ENCODE assay signal across 1 cellular context in the genomic region with DNA sequence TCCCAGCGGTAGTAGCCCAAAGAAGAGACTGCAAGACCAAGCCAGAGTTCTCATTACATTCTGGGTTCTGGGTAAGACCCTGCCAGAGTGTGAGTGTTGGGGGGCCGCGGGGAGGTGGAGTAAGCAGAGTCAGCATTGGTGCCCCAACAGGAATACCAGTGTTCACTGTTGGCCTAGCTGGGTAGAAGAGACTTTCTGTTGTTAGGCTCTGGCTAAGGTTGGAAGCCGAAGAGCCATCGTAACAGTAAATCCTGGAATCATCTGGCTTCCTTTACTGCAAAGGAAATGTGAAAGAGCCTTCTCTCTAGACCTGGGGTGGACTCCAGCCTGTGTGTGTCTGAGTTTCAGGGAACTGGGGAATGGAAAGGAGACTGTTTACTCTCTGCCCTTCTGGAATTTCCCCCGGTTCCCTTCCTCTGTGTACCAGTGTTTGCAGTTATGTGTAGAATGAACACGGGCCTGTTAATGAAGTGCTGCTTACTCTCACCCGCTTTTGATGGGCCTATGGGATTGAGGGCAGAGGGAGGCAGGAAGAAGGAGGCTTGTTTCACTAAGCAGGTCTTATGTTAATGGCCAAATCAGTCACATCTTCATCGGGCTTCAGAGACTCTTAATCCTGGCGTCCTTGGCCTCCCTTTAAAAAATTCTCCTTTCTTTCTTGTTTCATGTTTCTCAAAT.
TF ChIP-seq lines count a peak whose summit lies in the region.

No MANE protein-coding gene starts in this region.

TF ChIP-seq in HepG2, 621 proteins besides CTCF, POLR2A, EP300 and RAD21 (continued from another document and continues in another):
- TF ChIP-seq, protein P1, sequence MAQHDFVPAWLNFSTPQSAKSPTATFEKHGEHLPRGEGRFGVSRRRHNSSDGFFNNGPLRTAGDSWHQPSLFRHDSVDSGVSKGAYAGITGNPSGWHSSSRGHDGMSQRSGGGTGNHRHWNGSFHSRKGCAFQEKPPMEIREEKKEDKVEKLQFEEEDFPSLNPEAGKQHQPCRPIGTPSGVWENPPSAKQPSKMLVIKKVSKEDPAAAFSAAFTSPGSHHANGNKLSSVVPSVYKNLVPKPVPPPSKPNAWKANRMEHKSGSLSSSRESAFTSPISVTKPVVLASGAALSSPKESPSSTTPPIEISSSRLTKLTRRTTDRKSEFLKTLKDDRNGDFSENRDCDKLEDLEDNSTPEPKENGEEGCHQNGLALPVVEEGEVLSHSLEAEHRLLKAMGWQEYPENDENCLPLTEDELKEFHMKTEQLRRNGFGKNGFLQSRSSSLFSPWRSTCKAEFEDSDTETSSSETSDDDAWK (CRISPR knock-in tag; IDR thresholded peaks at IDR 0.05) = no peak
- no peak for TF ChIP-seq NFIB (CRISPR knock-in tag; IDR thresholded peaks at IDR 0.05; ENCODE audit: borderline replicate concordance)
- TF ChIP-seq DPF2 (CRISPR knock-in tag; IDR thresholded peaks at IDR 0.05; ENCODE audit: borderline replicate concordance, low read depth) = peak; percentile 93
- TF ChIP-seq PHF5A (CRISPR knock-in tag; IDR thresholded peaks at IDR 0.05; ENCODE audit: low read depth, unreplicated experiment) = no peak
- no peak for TF ChIP-seq NONO (IDR thresholded peaks at IDR 0.05)
- TF ChIP-seq NONO (CRISPR knock-in tag; conservative IDR thresholded peaks at IDR 0.05) = no peak
- TF ChIP-seq MTA1 (CRISPR knock-in tag; IDR thresholded peaks at IDR 0.05; ENCODE audit: borderline replicate concordance) = peak; percentile 76
- TF ChIP-seq, protein P2, sequence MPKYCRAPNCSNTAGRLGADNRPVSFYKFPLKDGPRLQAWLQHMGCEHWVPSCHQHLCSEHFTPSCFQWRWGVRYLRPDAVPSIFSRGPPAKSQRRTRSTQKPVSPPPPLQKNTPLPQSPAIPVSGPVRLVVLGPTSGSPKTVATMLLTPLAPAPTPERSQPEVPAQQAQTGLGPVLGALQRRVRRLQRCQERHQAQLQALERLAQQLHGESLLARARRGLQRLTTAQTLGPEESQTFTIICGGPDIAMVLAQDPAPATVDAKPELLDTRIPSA (CRISPR knock-in tag; IDR thresholded peaks at IDR 0.05; ENCODE audit: borderline replicate concordance) = no peak
- TF ChIP-seq HNF4G (IDR thresholded peaks at IDR 0.05; ENCODE audit: borderline replicate concordance, low read depth, low read length) = peak; percentile 59; the same call in 1 of the 2 replicates
- TF ChIP-seq HNF4G (CRISPR knock-in tag; IDR thresholded peaks at IDR 0.05; ENCODE audit: borderline replicate concordance, low read depth) = peak; percentile 49; the same call in 1 of the 2 replicates
- peak; percentile 63; the same call in 1 of the 2 replicates for TF ChIP-seq FOXJ3 (CRISPR knock-in tag; IDR thresholded peaks at IDR 0.05; ENCODE audit: borderline replicate concordance)
- peak; percentile 90; the same call in 1 of the 2 replicates for TF ChIP-seq ZNF383 (CRISPR knock-in tag; IDR thresholded peaks at IDR 0.05; ENCODE audit: borderline replicate concordance)
- TF ChIP-seq, protein P3, sequence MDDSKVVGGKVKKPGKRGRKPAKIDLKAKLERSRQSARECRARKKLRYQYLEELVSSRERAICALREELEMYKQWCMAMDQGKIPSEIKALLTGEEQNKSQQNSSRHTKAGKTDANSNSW (CRISPR knock-in tag; IDR thresholded peaks at IDR 0.05; ENCODE audit: borderline replicate concordance) = no peak
- peak; percentile 60; the same call in 1 of the 2 replicates for TF ChIP-seq ARID2 (CRISPR knock-in tag; IDR thresholded peaks at IDR 0.05; ENCODE audit: borderline replicate concordance)
- TF ChIP-seq GTF3A (CRISPR knock-in tag; conservative IDR thresholded peaks at IDR 0.05) = no peak
- TF ChIP-seq, protein P4, sequence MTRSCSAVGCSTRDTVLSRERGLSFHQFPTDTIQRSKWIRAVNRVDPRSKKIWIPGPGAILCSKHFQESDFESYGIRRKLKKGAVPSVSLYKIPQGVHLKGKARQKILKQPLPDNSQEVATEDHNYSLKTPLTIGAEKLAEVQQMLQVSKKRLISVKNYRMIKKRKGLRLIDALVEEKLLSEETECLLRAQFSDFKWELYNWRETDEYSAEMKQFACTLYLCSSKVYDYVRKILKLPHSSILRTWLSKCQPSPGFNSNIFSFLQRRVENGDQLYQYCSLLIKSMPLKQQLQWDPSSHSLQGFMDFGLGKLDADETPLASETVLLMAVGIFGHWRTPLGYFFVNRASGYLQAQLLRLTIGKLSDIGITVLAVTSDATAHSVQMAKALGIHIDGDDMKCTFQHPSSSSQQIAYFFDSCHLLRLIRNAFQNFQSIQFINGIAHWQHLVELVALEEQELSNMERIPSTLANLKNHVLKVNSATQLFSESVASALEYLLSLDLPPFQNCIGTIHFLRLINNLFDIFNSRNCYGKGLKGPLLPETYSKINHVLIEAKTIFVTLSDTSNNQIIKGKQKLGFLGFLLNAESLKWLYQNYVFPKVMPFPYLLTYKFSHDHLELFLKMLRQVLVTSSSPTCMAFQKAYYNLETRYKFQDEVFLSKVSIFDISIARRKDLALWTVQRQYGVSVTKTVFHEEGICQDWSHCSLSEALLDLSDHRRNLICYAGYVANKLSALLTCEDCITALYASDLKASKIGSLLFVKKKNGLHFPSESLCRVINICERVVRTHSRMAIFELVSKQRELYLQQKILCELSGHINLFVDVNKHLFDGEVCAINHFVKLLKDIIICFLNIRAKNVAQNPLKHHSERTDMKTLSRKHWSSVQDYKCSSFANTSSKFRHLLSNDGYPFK (CRISPR knock-in tag; IDR thresholded peaks at IDR 0.05; ENCODE audit: borderline replicate concordance) = no peak; the same call in 1 of the 2 replicates
- TF ChIP-seq, protein P5, sequence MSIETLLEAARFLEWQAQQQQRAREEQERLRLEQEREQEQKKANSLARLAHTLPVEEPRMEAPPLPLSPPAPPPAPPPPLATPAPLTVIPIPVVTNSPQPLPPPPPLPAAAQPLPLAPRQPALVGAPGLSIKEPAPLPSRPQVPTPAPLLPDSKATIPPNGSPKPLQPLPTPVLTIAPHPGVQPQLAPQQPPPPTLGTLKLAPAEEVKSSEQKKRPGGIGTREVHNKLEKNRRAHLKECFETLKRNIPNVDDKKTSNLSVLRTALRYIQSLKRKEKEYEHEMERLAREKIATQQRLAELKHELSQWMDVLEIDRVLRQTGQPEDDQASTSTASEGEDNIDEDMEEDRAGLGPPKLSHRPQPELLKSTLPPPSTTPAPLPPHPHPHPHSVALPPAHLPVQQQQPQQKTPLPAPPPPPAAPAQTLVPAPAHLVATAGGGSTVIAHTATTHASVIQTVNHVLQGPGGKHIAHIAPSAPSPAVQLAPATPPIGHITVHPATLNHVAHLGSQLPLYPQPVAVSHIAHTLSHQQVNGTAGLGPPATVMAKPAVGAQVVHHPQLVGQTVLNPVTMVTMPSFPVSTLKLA (IDR thresholded peaks at IDR 0.05) = no peak
- TF ChIP-seq RELA (CRISPR knock-in tag; IDR thresholded peaks at IDR 0.05) = peak; percentile 83; the same call in 1 of the 2 replicates
- TF ChIP-seq, protein P6, sequence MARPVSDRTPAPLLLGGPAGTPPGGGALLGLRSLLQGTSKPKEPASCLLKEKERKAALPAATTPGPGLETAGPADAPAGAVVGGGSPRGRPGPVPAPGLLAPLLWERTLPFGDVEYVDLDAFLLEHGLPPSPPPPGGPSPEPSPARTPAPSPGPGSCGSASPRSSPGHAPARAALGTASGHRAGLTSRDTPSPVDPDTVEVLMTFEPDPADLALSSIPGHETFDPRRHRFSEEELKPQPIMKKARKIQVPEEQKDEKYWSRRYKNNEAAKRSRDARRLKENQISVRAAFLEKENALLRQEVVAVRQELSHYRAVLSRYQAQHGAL (CRISPR knock-in tag; IDR thresholded peaks at IDR 0.05; ENCODE audit: not compliant biosample characterization) = no peak
- no peak for TF ChIP-seq SNAI1 (CRISPR knock-in tag; IDR thresholded peaks at IDR 0.05; ENCODE audit: borderline replicate concordance)
- TF ChIP-seq THAP11 (CRISPR knock-in tag; IDR thresholded peaks at IDR 0.05) = peak; percentile 22; the same call in 1 of the 2 replicates
- TF ChIP-seq ZBTB3 (CRISPR knock-in tag; IDR thresholded peaks at IDR 0.05; ENCODE audit: borderline replicate concordance, low read depth) = peak; percentile 84; the same call in 1 of the 2 replicates
- TF ChIP-seq ZFP37 (CRISPR knock-in tag; IDR thresholded peaks at IDR 0.05; ENCODE audit: borderline replicate concordance) = peak; percentile 76
- TF ChIP-seq, protein P7, sequence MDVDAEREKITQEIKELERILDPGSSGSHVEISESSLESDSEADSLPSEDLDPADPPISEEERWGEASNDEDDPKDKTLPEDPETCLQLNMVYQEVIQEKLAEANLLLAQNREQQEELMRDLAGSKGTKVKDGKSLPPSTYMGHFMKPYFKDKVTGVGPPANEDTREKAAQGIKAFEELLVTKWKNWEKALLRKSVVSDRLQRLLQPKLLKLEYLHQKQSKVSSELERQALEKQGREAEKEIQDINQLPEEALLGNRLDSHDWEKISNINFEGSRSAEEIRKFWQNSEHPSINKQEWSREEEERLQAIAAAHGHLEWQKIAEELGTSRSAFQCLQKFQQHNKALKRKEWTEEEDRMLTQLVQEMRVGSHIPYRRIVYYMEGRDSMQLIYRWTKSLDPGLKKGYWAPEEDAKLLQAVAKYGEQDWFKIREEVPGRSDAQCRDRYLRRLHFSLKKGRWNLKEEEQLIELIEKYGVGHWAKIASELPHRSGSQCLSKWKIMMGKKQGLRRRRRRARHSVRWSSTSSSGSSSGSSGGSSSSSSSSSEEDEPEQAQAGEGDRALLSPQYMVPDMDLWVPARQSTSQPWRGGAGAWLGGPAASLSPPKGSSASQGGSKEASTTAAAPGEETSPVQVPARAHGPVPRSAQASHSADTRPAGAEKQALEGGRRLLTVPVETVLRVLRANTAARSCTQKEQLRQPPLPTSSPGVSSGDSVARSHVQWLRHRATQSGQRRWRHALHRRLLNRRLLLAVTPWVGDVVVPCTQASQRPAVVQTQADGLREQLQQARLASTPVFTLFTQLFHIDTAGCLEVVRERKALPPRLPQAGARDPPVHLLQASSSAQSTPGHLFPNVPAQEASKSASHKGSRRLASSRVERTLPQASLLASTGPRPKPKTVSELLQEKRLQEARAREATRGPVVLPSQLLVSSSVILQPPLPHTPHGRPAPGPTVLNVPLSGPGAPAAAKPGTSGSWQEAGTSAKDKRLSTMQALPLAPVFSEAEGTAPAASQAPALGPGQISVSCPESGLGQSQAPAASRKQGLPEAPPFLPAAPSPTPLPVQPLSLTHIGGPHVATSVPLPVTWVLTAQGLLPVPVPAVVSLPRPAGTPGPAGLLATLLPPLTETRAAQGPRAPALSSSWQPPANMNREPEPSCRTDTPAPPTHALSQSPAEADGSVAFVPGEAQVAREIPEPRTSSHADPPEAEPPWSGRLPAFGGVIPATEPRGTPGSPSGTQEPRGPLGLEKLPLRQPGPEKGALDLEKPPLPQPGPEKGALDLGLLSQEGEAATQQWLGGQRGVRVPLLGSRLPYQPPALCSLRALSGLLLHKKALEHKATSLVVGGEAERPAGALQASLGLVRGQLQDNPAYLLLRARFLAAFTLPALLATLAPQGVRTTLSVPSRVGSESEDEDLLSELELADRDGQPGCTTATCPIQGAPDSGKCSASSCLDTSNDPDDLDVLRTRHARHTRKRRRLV (CRISPR knock-in tag; IDR thresholded peaks at IDR 0.05) = no peak
- no peak for TF ChIP-seq ZNF552 (CRISPR knock-in tag; IDR thresholded peaks at IDR 0.05; ENCODE audit: borderline replicate concordance)
- no peak for TF ChIP-seq ZNF703 (CRISPR knock-in tag; IDR thresholded peaks at IDR 0.05; ENCODE audit: borderline replicate concordance)
- peak; percentile 88 for TF ChIP-seq ELF3 (CRISPR knock-in tag; IDR thresholded peaks at IDR 0.05)
- 0 out of 2 replicates have a peak, but pooled peaks have one; percentile 81 for TF ChIP-seq ZSCAN20 (CRISPR knock-in tag; IDR thresholded peaks at IDR 0.05; ENCODE audit: borderline replicate concordance)
- TF ChIP-seq, protein P8, sequence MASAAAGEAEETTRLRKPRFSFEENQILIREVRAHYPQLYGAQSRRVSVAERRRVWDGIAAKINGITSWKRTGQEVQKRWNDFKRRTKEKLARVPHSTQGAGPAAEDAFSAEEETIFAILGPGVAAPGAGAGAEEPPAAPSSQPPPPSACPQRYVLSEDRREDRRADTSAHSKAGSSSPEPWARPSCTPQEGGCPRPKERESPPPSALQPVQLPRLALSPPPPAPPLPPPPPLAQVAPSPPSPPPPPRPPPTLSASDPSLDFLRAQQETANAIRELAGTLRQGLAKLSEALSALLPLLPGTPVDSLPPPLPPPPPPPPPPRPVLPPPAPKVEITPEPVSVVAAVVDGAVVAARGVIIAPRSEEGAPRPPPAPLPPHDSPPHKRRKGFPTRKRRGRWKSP (CRISPR knock-in tag; IDR thresholded peaks at IDR 0.05) = peak; percentile 47; the same call in 1 of the 2 replicates
- TF ChIP-seq DNMT1 (CRISPR knock-in tag; IDR thresholded peaks at IDR 0.05) = no peak
- TF ChIP-seq, protein P9, sequence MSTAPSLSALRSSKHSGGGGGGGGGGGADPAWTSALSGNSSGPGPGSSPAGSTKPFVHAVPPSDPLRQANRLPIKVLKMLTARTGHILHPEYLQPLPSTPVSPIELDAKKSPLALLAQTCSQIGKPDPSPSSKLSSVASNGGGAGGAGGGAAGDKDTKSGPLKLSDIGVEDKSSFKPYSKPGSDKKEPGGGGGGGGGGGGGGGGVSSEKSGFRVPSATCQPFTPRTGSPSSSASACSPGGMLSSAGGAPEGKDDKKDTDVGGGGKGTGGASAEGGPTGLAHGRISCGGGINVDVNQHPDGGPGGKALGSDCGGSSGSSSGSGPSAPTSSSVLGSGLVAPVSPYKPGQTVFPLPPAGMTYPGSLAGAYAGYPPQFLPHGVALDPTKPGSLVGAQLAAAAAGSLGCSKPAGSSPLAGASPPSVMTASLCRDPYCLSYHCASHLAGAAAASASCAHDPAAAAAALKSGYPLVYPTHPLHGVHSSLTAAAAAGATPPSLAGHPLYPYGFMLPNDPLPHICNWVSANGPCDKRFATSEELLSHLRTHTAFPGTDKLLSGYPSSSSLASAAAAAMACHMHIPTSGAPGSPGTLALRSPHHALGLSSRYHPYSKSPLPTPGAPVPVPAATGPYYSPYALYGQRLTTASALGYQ (CRISPR knock-in tag; IDR thresholded peaks at IDR 0.05) = peak; percentile 48
- no peak for TF ChIP-seq TAF15 (IDR thresholded peaks at IDR 0.05; ENCODE audit: low read depth, low read length, poor library complexity, severe bottlenecking)
- TF ChIP-seq THYN1 (CRISPR knock-in tag; IDR thresholded peaks at IDR 0.05; ENCODE audit: borderline replicate concordance, low read depth) = no peak
- TF ChIP-seq ZSCAN25 (CRISPR knock-in tag; IDR thresholded peaks at IDR 0.05) = no peak
